25 cellular contexts compared by ENCODE assay signal in genomic region chr11:93858376-93858775, GRCh38. TPM values are rescaled to one million over a fixed set of nuclear protein-coding genes. Genes with fewer than 3 reads are reported as not detected.
"Had no signal": no experiment of that assay in that cellular context is flagged by ENCODE, and none has a peak within 500 bp of the region (broad histone marks: within the 10 kb centered on the region; RNA-seq: fewer than 3 reads in every experiment).

No MANE protein-coding gene starts in this region.

- H3K27ac ChIP-seq: body of pancreas, cardiac muscle cell, foreskin keratinocyte, parathyroid adenoma, sigmoid colon, uterus, WERI-Rb-1 had no signal

- H3K9me3 ChIP-seq: body of pancreas, sigmoid colon, testis, uterus had no signal

- FAIRE-seq: TTC549 had no signal

- H3K4me2 ChIP-seq: smooth muscle cell had no signal

- ATAC-seq: activated CD8-positive, alpha-beta memory T cell treated with anti-CD3 and anti-CD28 coated beads, Interleukin-2, amount 10 ng/mL, durations not matched to agents 7 days and 5 days; activated CD8-positive, alpha-beta T cell treated with anti-CD3 and anti-CD28 coated beads for 36 hours; body of pancreas; foreskin keratinocyte; stimulated activated memory B cell treated with anti-CD40 and anti-IgM and Interleukin-4, amounts not matched to agents 10 μg/mL and 1 μg/mL and 100 μg/mL, for 72 hours had no signal

- DNase-seq: activated CD4-positive, alpha-beta T cell treated with anti-CD3 and anti-CD28 coated beads, Interleukin-2, amount 10 ng/mL, durations not matched to agents 7 days and 5 days; activated CD4-positive, CD25-positive, alpha-beta regulatory T cell treated with anti-CD3 and anti-CD28 coated beads, Interleukin-2, amount 50 U/mL, for 72 hours; activated CD8-positive, alpha-beta memory T cell treated with anti-CD3 and anti-CD28 coated beads, Interleukin-2, amount 10 ng/mL, durations not matched to agents 7 days and 5 days; activated CD8-positive, alpha-beta T cell treated with anti-CD3 and anti-CD28 coated beads for 36 hours; activated gamma-delta T cell treated with Interleukin-2 at 50 U/mL for 16 hours; body of pancreas; effector memory CD4-positive, alpha-beta T cell; foreskin keratinocyte; kidney glomerular epithelial cell; naive B cell; nucleus accumbens; sigmoid colon; stimulated activated CD4-positive, alpha-beta T cell treated with anti-CD3 and anti-CD28 coated beads, Interleukin-15, amount 100 ng/mL, for 24 hours; testis; trophoblast cell; uterus; WERI-Rb-1 had no signal

- H3K27me3 ChIP-seq: body of pancreas, cardiac muscle cell, foreskin keratinocyte, sigmoid colon, testis, uterus had no signal

- H3K79me2 ChIP-seq: parathyroid adenoma had no signal

- H3K4me1 ChIP-seq: body of pancreas, foreskin keratinocyte, parathyroid adenoma, sigmoid colon, testis, uterus had no signal

- H3K36me3 ChIP-seq: cardiac muscle cell, sigmoid colon, uterus, WERI-Rb-1 had no signal

- H3K9ac ChIP-seq: parathyroid adenoma had no signal

- H2AFZ ChIP-seq: parathyroid adenoma had no signal

- H3K4me3 ChIP-seq: body of pancreas, cardiac muscle cell, sigmoid colon, smooth muscle cell, testis, uterus had no signal

RNA-seq across cellular contexts. Expression of gene VSTM5, which starts 8.0 kb away (rescaled TPM):
- total RNA-seq: activated CD4-positive, alpha-beta T cell treated with anti-CD3 and anti-CD28 coated beads, Interleukin-2, amount 10 ng/mL, durations not matched to agents 7 days and 5 days; activated CD8-positive, alpha-beta memory T cell treated with anti-CD3 and anti-CD28 coated beads, Interleukin-2, amount 10 ng/mL, durations not matched to agents 7 days and 5 days; activated CD8-positive, alpha-beta T cell treated with anti-CD3 and anti-CD28 coated beads for 36 hours; body of pancreas; liver; mononuclear cell had no signal
- polyA plus RNA-seq: cardiac muscle cell, neural cell had no signal
